Comparison of ENCODE assay signal across 28 cellular contexts in genomic region chr20:37611852-37612251, GRCh38.
"Had no signal": no experiment of that assay in that cellular context is flagged by ENCODE, and none has a peak within 500 bp of the region (broad histone marks: within the 10 kb centered on the region; RNA-seq: fewer than 3 reads in every experiment).

No MANE protein-coding gene starts in this region.

- FAIRE-seq: colon, endometrium, endothelial cell of umbilical vein, frontal cortex had no signal

- DNase-seq: colonic mucosa; cortex of kidney; dermis blood vessel endothelial cell; dorsolateral prefrontal cortex; effector CD4-positive, alpha-beta T cell; effector CD8-positive, alpha-beta T cell; effector memory CD4-positive, alpha-beta T cell; effector memory CD8-positive, alpha-beta T cell; endodermal cell; erythroblast; esophagus squamous epithelium; foreskin fibroblast; foreskin keratinocyte; foreskin melanocyte; gastrocnemius medialis; glutamatergic neuron; head of caudate nucleus; heart left ventricle; heart right ventricle had no signal

- ATAC-seq: effector memory CD8-positive, alpha-beta T cell; esophagus mucosa; foreskin keratinocyte; gastrocnemius medialis; gastroesophageal sphincter; heart left ventricle; heart right ventricle had no signal

- H3K4me3 ChIP-seq: colonic mucosa, coronary artery, dorsolateral prefrontal cortex, esophagus muscularis mucosa, esophagus squamous epithelium, gastrocnemius medialis, gastroesophageal sphincter, heart left ventricle, heart right ventricle had no signal

- H3K27ac ChIP-seq: colonic mucosa, coronary artery, dorsolateral prefrontal cortex, epithelial cell of prostate, esophagus muscularis mucosa, esophagus squamous epithelium, foreskin keratinocyte, gastrocnemius medialis, gastroesophageal sphincter, heart left ventricle, heart right ventricle had no signal

- H3K9me3 ChIP-seq: colonic mucosa, esophagus squamous epithelium, gastrocnemius medialis, gastroesophageal sphincter, heart left ventricle, heart right ventricle had no signal

- H3K27me3 ChIP-seq: colonic mucosa had no signal

- H3K4me1 ChIP-seq: colonic mucosa, esophagus muscularis mucosa, esophagus squamous epithelium, foreskin keratinocyte, gastrocnemius medialis, gastroesophageal sphincter, heart left ventricle, heart right ventricle had no signal

- H3K36me3 ChIP-seq: colonic mucosa, esophagus muscularis mucosa, esophagus squamous epithelium, gastrocnemius medialis, gastroesophageal sphincter, heart left ventricle, heart right ventricle had no signal
